ENCODE assay signal across 1 cellular context in genomic region chr4:3079694-3080123, GRCh38.
TF ChIP-seq lines count a peak whose summit lies in the region.

No MANE protein-coding gene starts in this region.

TF ChIP-seq in K562, 482 proteins besides CTCF, POLR2A, EP300 and RAD21 (continued from another document and continues in another):
- TF ChIP-seq ZBTB11 (CRISPR knock-in tag; IDR thresholded peaks at IDR 0.05): peak in 1 of 3 experiments; percentile 70; a peak in 1 of 6 replicates
- no peak for TF ChIP-seq ASH1L (IDR thresholded peaks at IDR 0.05; ENCODE audit: borderline replicate concordance, low read depth, partially characterized antibody)
- peak; percentile 64; the same call in 1 of the 2 replicates for TF ChIP-seq SMAD4 (CRISPR knock-in tag; conservative IDR thresholded peaks at IDR 0.05)
- TF ChIP-seq ZNF133 (CRISPR knock-in tag; IDR thresholded peaks at IDR 0.05): no peak
- TF ChIP-seq ZNF717 (CRISPR knock-in tag; IDR thresholded peaks at IDR 0.05): no peak
- TF ChIP-seq TEAD1 (CRISPR knock-in tag; IDR thresholded peaks at IDR 0.05): 0 out of 4 replicates have a peak, but pooled peaks of 1 of the 2 experiments have one; percentile 54
- TF ChIP-seq, protein P1, sequence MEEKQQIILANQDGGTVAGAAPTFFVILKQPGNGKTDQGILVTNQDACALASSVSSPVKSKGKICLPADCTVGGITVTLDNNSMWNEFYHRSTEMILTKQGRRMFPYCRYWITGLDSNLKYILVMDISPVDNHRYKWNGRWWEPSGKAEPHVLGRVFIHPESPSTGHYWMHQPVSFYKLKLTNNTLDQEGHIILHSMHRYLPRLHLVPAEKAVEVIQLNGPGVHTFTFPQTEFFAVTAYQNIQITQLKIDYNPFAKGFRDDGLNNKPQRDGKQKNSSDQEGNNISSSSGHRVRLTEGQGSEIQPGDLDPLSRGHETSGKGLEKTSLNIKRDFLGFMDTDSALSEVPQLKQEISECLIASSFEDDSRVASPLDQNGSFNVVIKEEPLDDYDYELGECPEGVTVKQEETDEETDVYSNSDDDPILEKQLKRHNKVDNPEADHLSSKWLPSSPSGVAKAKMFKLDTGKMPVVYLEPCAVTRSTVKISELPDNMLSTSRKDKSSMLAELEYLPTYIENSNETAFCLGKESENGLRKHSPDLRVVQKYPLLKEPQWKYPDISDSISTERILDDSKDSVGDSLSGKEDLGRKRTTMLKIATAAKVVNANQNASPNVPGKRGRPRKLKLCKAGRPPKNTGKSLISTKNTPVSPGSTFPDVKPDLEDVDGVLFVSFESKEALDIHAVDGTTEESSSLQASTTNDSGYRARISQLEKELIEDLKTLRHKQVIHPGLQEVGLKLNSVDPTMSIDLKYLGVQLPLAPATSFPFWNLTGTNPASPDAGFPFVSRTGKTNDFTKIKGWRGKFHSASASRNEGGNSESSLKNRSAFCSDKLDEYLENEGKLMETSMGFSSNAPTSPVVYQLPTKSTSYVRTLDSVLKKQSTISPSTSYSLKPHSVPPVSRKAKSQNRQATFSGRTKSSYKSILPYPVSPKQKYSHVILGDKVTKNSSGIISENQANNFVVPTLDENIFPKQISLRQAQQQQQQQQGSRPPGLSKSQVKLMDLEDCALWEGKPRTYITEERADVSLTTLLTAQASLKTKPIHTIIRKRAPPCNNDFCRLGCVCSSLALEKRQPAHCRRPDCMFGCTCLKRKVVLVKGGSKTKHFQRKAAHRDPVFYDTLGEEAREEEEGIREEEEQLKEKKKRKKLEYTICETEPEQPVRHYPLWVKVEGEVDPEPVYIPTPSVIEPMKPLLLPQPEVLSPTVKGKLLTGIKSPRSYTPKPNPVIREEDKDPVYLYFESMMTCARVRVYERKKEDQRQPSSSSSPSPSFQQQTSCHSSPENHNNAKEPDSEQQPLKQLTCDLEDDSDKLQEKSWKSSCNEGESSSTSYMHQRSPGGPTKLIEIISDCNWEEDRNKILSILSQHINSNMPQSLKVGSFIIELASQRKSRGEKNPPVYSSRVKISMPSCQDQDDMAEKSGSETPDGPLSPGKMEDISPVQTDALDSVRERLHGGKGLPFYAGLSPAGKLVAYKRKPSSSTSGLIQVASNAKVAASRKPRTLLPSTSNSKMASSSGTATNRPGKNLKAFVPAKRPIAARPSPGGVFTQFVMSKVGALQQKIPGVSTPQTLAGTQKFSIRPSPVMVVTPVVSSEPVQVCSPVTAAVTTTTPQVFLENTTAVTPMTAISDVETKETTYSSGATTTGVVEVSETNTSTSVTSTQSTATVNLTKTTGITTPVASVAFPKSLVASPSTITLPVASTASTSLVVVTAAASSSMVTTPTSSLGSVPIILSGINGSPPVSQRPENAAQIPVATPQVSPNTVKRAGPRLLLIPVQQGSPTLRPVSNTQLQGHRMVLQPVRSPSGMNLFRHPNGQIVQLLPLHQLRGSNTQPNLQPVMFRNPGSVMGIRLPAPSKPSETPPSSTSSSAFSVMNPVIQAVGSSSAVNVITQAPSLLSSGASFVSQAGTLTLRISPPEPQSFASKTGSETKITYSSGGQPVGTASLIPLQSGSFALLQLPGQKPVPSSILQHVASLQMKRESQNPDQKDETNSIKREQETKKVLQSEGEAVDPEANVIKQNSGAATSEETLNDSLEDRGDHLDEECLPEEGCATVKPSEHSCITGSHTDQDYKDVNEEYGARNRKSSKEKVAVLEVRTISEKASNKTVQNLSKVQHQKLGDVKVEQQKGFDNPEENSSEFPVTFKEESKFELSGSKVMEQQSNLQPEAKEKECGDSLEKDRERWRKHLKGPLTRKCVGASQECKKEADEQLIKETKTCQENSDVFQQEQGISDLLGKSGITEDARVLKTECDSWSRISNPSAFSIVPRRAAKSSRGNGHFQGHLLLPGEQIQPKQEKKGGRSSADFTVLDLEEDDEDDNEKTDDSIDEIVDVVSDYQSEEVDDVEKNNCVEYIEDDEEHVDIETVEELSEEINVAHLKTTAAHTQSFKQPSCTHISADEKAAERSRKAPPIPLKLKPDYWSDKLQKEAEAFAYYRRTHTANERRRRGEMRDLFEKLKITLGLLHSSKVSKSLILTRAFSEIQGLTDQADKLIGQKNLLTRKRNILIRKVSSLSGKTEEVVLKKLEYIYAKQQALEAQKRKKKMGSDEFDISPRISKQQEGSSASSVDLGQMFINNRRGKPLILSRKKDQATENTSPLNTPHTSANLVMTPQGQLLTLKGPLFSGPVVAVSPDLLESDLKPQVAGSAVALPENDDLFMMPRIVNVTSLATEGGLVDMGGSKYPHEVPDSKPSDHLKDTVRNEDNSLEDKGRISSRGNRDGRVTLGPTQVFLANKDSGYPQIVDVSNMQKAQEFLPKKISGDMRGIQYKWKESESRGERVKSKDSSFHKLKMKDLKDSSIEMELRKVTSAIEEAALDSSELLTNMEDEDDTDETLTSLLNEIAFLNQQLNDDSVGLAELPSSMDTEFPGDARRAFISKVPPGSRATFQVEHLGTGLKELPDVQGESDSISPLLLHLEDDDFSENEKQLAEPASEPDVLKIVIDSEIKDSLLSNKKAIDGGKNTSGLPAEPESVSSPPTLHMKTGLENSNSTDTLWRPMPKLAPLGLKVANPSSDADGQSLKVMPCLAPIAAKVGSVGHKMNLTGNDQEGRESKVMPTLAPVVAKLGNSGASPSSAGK (IDR thresholded peaks at IDR 0.05): no peak
- TF ChIP-seq KLF6 (CRISPR knock-in tag; IDR thresholded peaks at IDR 0.05; ENCODE audit: borderline replicate concordance): no peak
- no peak for TF ChIP-seq ZEB2 (IDR thresholded peaks at IDR 0.05)
- peak; percentile 70 for TF ChIP-seq CREM (IDR thresholded peaks at IDR 0.05; ENCODE audit: low read depth)
- peak; percentile 77 to 88 for TF ChIP-seq KDM1A (IDR thresholded peaks at IDR 0.05)
- TF ChIP-seq ZNF445 (CRISPR knock-in tag; IDR thresholded peaks at IDR 0.05; ENCODE audit: low read depth): no peak
- TF ChIP-seq ZNF143 (CRISPR knock-in tag; IDR thresholded peaks at IDR 0.05): no peak
- TF ChIP-seq, protein P2, sequence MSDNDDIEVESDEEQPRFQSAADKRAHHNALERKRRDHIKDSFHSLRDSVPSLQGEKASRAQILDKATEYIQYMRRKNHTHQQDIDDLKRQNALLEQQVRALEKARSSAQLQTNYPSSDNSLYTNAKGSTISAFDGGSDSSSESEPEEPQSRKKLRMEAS (CRISPR knock-in tag; IDR thresholded peaks at IDR 0.05): 0 out of 2 replicates have a peak, but pooled peaks have one; percentile 37
- no peak for TF ChIP-seq PHF8 (IDR thresholded peaks at IDR 0.05; ENCODE audit: borderline replicate concordance, low read length)
- peak; percentile 84 for TF ChIP-seq MEIS2 (IDR thresholded peaks at IDR 0.05; ENCODE audit: partially characterized antibody)
- TF ChIP-seq NBN (IDR thresholded peaks at IDR 0.05; ENCODE audit: low read depth): peak; percentile 47; the same call in 1 of the 2 replicates
- TF ChIP-seq ZNF766 (CRISPR knock-in tag; conservative IDR thresholded peaks at IDR 0.05): peak; percentile 76; the same call in 1 of the 2 replicates
- TF ChIP-seq SMARCE1 (IDR thresholded peaks at IDR 0.05): peak; percentile 74
- TF ChIP-seq ZNF184 (CRISPR knock-in tag; IDR thresholded peaks at IDR 0.05): no peak
- no peak for TF ChIP-seq ZNF175 (CRISPR knock-in tag; IDR thresholded peaks at IDR 0.05; ENCODE audit: low read depth)
- no peak for TF ChIP-seq SRSF3 (IDR thresholded peaks at IDR 0.05; ENCODE audit: insufficient read depth, low read length)
- peak in 1 of 2 experiments; percentile 49; a peak in 1 of 4 replicates for TF ChIP-seq ZNF639 (CRISPR knock-in tag; conservative IDR thresholded peaks at IDR 0.05 in 1 of 2, IDR thresholded peaks at IDR 0.05 in 1 of 2)
- TF ChIP-seq, protein P3, sequence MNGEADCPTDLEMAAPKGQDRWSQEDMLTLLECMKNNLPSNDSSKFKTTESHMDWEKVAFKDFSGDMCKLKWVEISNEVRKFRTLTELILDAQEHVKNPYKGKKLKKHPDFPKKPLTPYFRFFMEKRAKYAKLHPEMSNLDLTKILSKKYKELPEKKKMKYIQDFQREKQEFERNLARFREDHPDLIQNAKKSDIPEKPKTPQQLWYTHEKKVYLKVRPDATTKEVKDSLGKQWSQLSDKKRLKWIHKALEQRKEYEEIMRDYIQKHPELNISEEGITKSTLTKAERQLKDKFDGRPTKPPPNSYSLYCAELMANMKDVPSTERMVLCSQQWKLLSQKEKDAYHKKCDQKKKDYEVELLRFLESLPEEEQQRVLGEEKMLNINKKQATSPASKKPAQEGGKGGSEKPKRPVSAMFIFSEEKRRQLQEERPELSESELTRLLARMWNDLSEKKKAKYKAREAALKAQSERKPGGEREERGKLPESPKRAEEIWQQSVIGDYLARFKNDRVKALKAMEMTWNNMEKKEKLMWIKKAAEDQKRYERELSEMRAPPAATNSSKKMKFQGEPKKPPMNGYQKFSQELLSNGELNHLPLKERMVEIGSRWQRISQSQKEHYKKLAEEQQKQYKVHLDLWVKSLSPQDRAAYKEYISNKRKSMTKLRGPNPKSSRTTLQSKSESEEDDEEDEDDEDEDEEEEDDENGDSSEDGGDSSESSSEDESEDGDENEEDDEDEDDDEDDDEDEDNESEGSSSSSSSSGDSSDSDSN (IDR thresholded peaks at IDR 0.05; ENCODE audit: borderline replicate concordance in 1 of 2, low read depth in 2 of 2, low read length in 2 of 2): peak; percentile 56 to 82; a peak in 3 of 4 replicates
- TF ChIP-seq ZNF239 (CRISPR knock-in tag; IDR thresholded peaks at IDR 0.05): no peak
- peak; percentile 94 for TF ChIP-seq CBFA2T3 (IDR thresholded peaks at IDR 0.05)
- no peak for TF ChIP-seq BMI1 (IDR thresholded peaks at IDR 0.05; ENCODE audit: low read length)
- no peak for TF ChIP-seq PRMT5 (CRISPR knock-in tag; IDR thresholded peaks at IDR 0.05)
- no peak for TF ChIP-seq ZNF408 (CRISPR knock-in tag; IDR thresholded peaks at IDR 0.05; ENCODE audit: low read depth)
- no peak for TF ChIP-seq HNRNPH1 (optimal IDR thresholded peaks at IDR 0.05; ENCODE audit: low read depth, low read length)
- no peak for TF ChIP-seq SMARCC2 (IDR thresholded peaks at IDR 0.05; ENCODE audit: low read depth)
- peak; percentile 87 for TF ChIP-seq CBFA2T2 (conservative IDR thresholded peaks at IDR 0.05)
- no peak for TF ChIP-seq CC2D1A (IDR thresholded peaks at IDR 0.05)
- no peak for TF ChIP-seq PTTG1 (tag; IDR thresholded peaks at IDR 0.05; ENCODE audit: low read depth)
- TF ChIP-seq, protein P4, sequence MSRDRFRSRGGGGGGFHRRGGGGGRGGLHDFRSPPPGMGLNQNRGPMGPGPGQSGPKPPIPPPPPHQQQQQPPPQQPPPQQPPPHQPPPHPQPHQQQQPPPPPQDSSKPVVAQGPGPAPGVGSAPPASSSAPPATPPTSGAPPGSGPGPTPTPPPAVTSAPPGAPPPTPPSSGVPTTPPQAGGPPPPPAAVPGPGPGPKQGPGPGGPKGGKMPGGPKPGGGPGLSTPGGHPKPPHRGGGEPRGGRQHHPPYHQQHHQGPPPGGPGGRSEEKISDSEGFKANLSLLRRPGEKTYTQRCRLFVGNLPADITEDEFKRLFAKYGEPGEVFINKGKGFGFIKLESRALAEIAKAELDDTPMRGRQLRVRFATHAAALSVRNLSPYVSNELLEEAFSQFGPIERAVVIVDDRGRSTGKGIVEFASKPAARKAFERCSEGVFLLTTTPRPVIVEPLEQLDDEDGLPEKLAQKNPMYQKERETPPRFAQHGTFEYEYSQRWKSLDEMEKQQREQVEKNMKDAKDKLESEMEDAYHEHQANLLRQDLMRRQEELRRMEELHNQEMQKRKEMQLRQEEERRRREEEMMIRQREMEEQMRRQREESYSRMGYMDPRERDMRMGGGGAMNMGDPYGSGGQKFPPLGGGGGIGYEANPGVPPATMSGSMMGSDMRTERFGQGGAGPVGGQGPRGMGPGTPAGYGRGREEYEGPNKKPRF (IDR thresholded peaks at IDR 0.05; ENCODE audit: low read depth, low read length): no peak
- no peak for TF ChIP-seq TFAM (CRISPR knock-in tag; conservative IDR thresholded peaks at IDR 0.05)
- TF ChIP-seq SMC3 (conservative IDR thresholded peaks at IDR 0.05; ENCODE audit: insufficient read depth, low read depth, low read length): no peak
- TF ChIP-seq, protein P5, sequence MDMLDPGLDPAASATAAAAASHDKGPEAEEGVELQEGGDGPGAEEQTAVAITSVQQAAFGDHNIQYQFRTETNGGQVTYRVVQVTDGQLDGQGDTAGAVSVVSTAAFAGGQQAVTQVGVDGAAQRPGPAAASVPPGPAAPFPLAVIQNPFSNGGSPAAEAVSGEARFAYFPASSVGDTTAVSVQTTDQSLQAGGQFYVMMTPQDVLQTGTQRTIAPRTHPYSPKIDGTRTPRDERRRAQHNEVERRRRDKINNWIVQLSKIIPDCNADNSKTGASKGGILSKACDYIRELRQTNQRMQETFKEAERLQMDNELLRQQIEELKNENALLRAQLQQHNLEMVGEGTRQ (CRISPR knock-in tag; IDR thresholded peaks at IDR 0.05): no peak
- peak; percentile 81 for TF ChIP-seq SOX6 (IDR thresholded peaks at IDR 0.05)
- TF ChIP-seq RBM25 (IDR thresholded peaks at IDR 0.05; ENCODE audit: low read depth, low read length, severe bottlenecking): peak; percentile 26
- TF ChIP-seq ELF4 (CRISPR knock-in tag; IDR thresholded peaks at IDR 0.05): no peak
- TF ChIP-seq CHD4 (IDR thresholded peaks at IDR 0.05; ENCODE audit: insufficient read depth, insufficient replicate concordance, low read depth, low read length, poor library complexity, severe bottlenecking): no peak
